8 cellular contexts compared by ENCODE assay signal in genomic region chr20:46568570-46569129, GRCh38. TPM values are rescaled to one million over a fixed set of nuclear protein-coding genes. Genes with fewer than 3 reads are reported as not detected.
A peak's percentile ranks its signal among the peaks of the same experiment; 100 is the strongest.
DNase-seq lines count a peak whose midpoint lies in the region; ATAC-seq and TF ChIP-seq lines count a peak whose summit lies in the region.

No MANE protein-coding gene starts in this region.

- no peak overlapping the region for H3K4me3 Mint-ChIP-seq in T-helper 2 cell treated with Interferon-gamma antibody and Interleukin-4, amounts not matched to agents 5 μg/mL and 100 μg/mL, for 36 hours

- ATAC-seq in GM18907 (IDR thresholded peaks at IDR 0.05; ENCODE audit: unreplicated experiment) = no peak

- intact Hi-C loops in posterior vena cava (cut with DNase I) = no loop called here

- H3K4me1 Mint-ChIP-seq in T-helper 2 cell treated with Interferon-gamma antibody and Interleukin-4, amounts not matched to agents 5 μg/mL and 100 μg/mL, for 36 hours (ENCODE audit: low read depth) = peaks cover 6% of the 10 kb centered on the region

- H3K27me3 Mint-ChIP-seq in T-helper 2 cell treated with Interferon-gamma antibody and Interleukin-4, amounts not matched to agents 5 μg/mL and 100 μg/mL, for 36 hours (ENCODE audit: low read depth) = peaks cover 24% of the 10 kb centered on the region

- no peak for TF ChIP-seq CTCF in fibroblast of mammary gland (conservative IDR thresholded peaks at IDR 0.05; ENCODE audit: control insufficient read depth, insufficient read depth, low read depth, low read length)

- H3K36me3 Mint-ChIP-seq in T-helper 2 cell treated with Interferon-gamma antibody and Interleukin-4, amounts not matched to agents 5 μg/mL and 100 μg/mL, for 36 hours (ENCODE audit: low read depth) = no peaks in the 10 kb centered on the region

- DNase-seq in ELR (ENCODE audit: low read depth) = peak; percentile 50
- peak; percentile 77 for DNase-seq in NCI-H774 (lab: John Stamatoyannopoulos, UW)
- peak; percentile 68 for DNase-seq in fibroblast of mammary gland (ENCODE audit: low read depth)
- DNase-seq in posterior vena cava (ENCODE audit: low spot score) = peak; percentile 92
- no peak for DNase-seq in activated CD8-positive, alpha-beta memory T cell treated with anti-CD3 and anti-CD28 coated beads for 24 hours
- DNase-seq in DMS114 treated with DMSO at 0.1 percent for 48 hours (lab: John Stamatoyannopoulos, UW; ENCODE audit: unreplicated experiment) = no peak
- DNase-seq in T-helper 2 cell treated with Interferon-gamma antibody and Interleukin-4, amounts not matched to agents 5 μg/mL and 100 μg/mL, for 36 hours (ENCODE audit: low spot score) = no peak

- H3K4me3 ChIP-seq in fibroblast of mammary gland (ENCODE audit: control insufficient read depth, low read depth, low read length) = no peak overlapping the region

- H3K9me3 Mint-ChIP-seq in T-helper 2 cell treated with Interferon-gamma antibody and Interleukin-4, amounts not matched to agents 5 μg/mL and 100 μg/mL, for 36 hours = no peaks in the 10 kb centered on the region

- H3K27ac Mint-ChIP-seq in T-helper 2 cell treated with Interferon-gamma antibody and Interleukin-4, amounts not matched to agents 5 μg/mL and 100 μg/mL, for 36 hours = no peak overlapping the region

RNA-seq across cellular contexts. Expression of gene OCSTAMP, which starts 18.2 kb away (rescaled TPM):
- total RNA-seq in posterior vena cava = not detected

RNA-seq across cellular contexts. Expression of gene ZNF334, which starts 55.3 kb away (rescaled TPM):
- 1 to 10 TPM; 1.1 to 3.1 TPM for total RNA-seq in posterior vena cava

Comparison
In these comparisons a context has a peak if more than half of its experiments do, and no peak if none do; other contexts are left out.
1. DNase-seq: peak in ELR (single experiment), NCI-H774 (single experiment), fibroblast of mammary gland (single experiment) and posterior vena cava (single experiment); none in activated CD8-positive, alpha-beta memory T cell treated with anti-CD3 and anti-CD28 coated beads for 24 hours (single experiment), DMS114 treated with DMSO at 0.1 percent for 48 hours (single experiment) and T-helper 2 cell treated with Interferon-gamma antibody and Interleukin-4, amounts not matched to agents 5 μg/mL and 100 μg/mL, for 36 hours (single experiment).